Comparison of ENCODE assay signal across 13 cellular contexts in the genomic region with DNA sequence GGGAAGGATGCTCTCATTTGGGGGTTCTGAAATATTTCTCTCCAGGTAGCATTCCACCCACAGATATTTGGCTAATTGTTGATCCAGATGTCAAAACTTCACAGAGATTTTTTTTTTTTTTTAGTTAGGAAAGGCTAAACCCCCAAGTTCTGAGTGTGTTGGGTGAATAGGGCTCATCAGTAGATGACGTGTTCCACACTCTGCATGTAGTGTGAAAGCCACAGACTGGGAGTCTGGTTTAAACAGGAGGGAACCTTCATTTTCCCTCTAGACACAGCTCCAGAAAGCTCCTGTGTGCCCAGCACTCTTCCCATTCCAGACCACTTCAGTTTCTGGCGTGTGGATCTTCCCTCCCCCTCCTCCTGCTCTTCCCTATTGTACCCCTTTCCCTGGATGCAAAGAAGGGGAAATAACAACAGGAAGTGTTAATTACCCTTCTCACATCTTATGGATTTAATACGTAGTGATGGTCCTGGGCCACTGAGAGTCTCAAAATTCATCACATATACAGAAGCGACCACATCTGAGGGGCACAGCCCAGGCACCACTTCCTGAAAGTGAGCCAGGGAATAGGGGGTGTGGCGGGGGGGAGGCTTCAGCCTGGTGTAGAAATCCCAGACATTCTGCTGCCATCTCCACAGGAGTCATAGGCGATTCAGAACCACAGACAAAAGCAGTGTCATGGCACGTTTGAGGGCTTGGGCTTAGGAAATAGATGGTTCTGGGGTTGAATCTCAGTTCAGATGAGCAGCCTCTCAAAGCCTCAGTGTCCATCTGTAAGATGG.
A peak's percentile ranks its signal among the peaks of the same experiment; 100 is the strongest.
DNase-seq lines count a peak whose midpoint lies in the region; ATAC-seq and TF ChIP-seq lines count a peak whose summit lies in the region.
"Had no signal": no experiment of that assay in that cellular context is flagged by ENCODE, and none has a peak within 500 bp of the region (broad histone marks: within the 10 kb centered on the region; RNA-seq: fewer than 3 reads in every experiment).

No MANE protein-coding gene starts in this region.

- no peaks in the 10 kb centered on the region for H3F3A ChIP-seq in neural progenitor cell (ENCODE audit: low read depth)

- TF ChIP-seq CTCF in DND-41 (IDR thresholded peaks at IDR 0.05; ENCODE audit: borderline replicate concordance, extremely low read depth, low read length, poor library complexity, severe bottlenecking) (no peak), neural progenitor cell (IDR thresholded peaks at IDR 0.05) (no peak), GM13977 (IDR thresholded peaks at IDR 0.05; ENCODE audit: extremely low read depth, insufficient read depth, missing control alignments) (no peak)

- H3K36me3 Mint-ChIP-seq in activated T-helper 17 cell treated with anti-CD3 and anti-CD28 coated beads, Interleukin-2, amount 50 U/mL, for 72 hours (ENCODE audit: low read depth) = peaks cover 4% of the 10 kb centered on the region
- peaks cover 4% of the 10 kb centered on the region for H3K36me3 Mint-ChIP-seq in neural progenitor cell

- peak overlapping the region; percentile 49 for H3K27ac Mint-ChIP-seq in activated T-helper 17 cell treated with anti-CD3 and anti-CD28 coated beads, Interleukin-2, amount 50 U/mL, for 72 hours
- H3K27ac Mint-ChIP-seq in neural progenitor cell = peak overlapping the region; percentile 67
- H3K27ac Mint-ChIP-seq: activated naive CD8-positive, alpha-beta T cell treated with anti-CD3 and anti-CD28 coated beads, Interleukin-2, amount 50 U/mL, for 24 hours; CD4-positive, alpha-beta T cell had no signal

- no peaks in the 10 kb centered on the region for H3K27me3 Mint-ChIP-seq in activated T-helper 17 cell treated with anti-CD3 and anti-CD28 coated beads, Interleukin-2, amount 50 U/mL, for 72 hours
- peaks cover 4% of the 10 kb centered on the region for H3K27me3 Mint-ChIP-seq in neural progenitor cell (ENCODE audit: insufficient read depth, low read depth)
- H3K27me3 Mint-ChIP-seq: activated naive CD8-positive, alpha-beta T cell treated with anti-CD3 and anti-CD28 coated beads, Interleukin-2, amount 50 U/mL, for 24 hours; CD4-positive, alpha-beta T cell had no signal

- H3K9me3 ChIP-seq in DND-41 (ENCODE audit: insufficient read depth, low read length, severe bottlenecking) (no peaks in the 10 kb centered on the region), neural progenitor cell (ENCODE audit: low read depth) (no peaks in the 10 kb centered on the region)
- H3K9me3 ChIP-seq: suprapubic skin had no signal

- H3K4me3 Mint-ChIP-seq in activated T-helper 17 cell treated with anti-CD3 and anti-CD28 coated beads, Interleukin-2, amount 50 U/mL, for 72 hours = no peak overlapping the region
- H3K4me3 Mint-ChIP-seq in neural progenitor cell = no peak overlapping the region
- H3K4me3 Mint-ChIP-seq: activated naive CD8-positive, alpha-beta T cell treated with anti-CD3 and anti-CD28 coated beads, Interleukin-2, amount 50 U/mL, for 24 hours; CD4-positive, alpha-beta T cell; nephron progenitor cell had no signal

- peaks cover 10% of the 10 kb centered on the region for H3K4me1 Mint-ChIP-seq in activated T-helper 17 cell treated with anti-CD3 and anti-CD28 coated beads, Interleukin-2, amount 50 U/mL, for 72 hours
- peaks cover 22% of the 10 kb centered on the region for H3K4me1 Mint-ChIP-seq in neural progenitor cell

- no peak overlapping the region for H3K4me3 ChIP-seq in DND-41 (ENCODE audit: low read depth in 1 of 2, low read length in 2 of 2)
- no peak overlapping the region for H3K4me3 ChIP-seq in neural progenitor cell
- H3K4me3 ChIP-seq: suprapubic skin had no signal

- peak; percentile 27 for DNase-seq in DND-41
- peak; percentile 52 for DNase-seq in HT1080 (ENCODE audit: low read depth)
- DNase-seq in neural progenitor cell (ENCODE audit: low spot score) = no peak
- no peak for DNase-seq in GM13977 (ENCODE audit: low spot score)
- DNase-seq in NCI-H1105 treated with DMSO at 0.1 percent for 48 hours (lab: John Stamatoyannopoulos, UW) = no peak
- no peak for DNase-seq in GDM1 (lab: John Stamatoyannopoulos, UW)
- DNase-seq: CD4-positive, alpha-beta T cell; central memory CD4-positive, alpha-beta T cell; SIG-M5 had no signal

- H3K9me3 Mint-ChIP-seq in activated T-helper 17 cell treated with anti-CD3 and anti-CD28 coated beads, Interleukin-2, amount 50 U/mL, for 72 hours = no peaks in the 10 kb centered on the region
- no peaks in the 10 kb centered on the region for H3K9me3 Mint-ChIP-seq in neural progenitor cell
- H3K9me3 Mint-ChIP-seq: activated naive CD8-positive, alpha-beta T cell treated with anti-CD3 and anti-CD28 coated beads, Interleukin-2, amount 50 U/mL, for 24 hours; CD4-positive, alpha-beta T cell; nephron progenitor cell had no signal

- H3K36me3 ChIP-seq in DND-41 (ENCODE audit: insufficient read depth, low read length) = peaks cover 15% of the 10 kb centered on the region; the same call in 1 of the 2 replicates
- no peaks in the 10 kb centered on the region for H3K36me3 ChIP-seq in neural progenitor cell

- no peak overlapping the region for H3K9ac ChIP-seq in DND-41 (ENCODE audit: low read depth, low read length)
- no peak overlapping the region for H3K9ac ChIP-seq in neural progenitor cell

- H3K27ac ChIP-seq in DND-41 (ENCODE audit: low read length) (no peak overlapping the region), neural progenitor cell (no peak overlapping the region)
- H3K27ac ChIP-seq: suprapubic skin had no signal

- H3K27me3 ChIP-seq in DND-41 (ENCODE audit: insufficient read depth, low read length, poor library complexity) (no peaks in the 10 kb centered on the region), neural progenitor cell (no peaks in the 10 kb centered on the region)
- H3K27me3 ChIP-seq: suprapubic skin had no signal

- in situ Hi-C loops in GM13977 (cut with MboI; ENCODE audit: low pct_unique_long_range_greater_than_20kb, low sequenced_read_pairs, unreplicated experiment) = no loop called here

- peak; percentile 71 for ATAC-seq in DND-41 (ENCODE audit: insufficient read depth, low read depth)
- ATAC-seq in activated T-helper 17 cell treated with anti-CD3 and anti-CD28 coated beads, Interleukin-2, amount 50 U/mL, for 72 hours (replicated peaks) = peak; percentile 18
- ATAC-seq: activated naive CD8-positive, alpha-beta T cell treated with anti-CD3 and anti-CD28 coated beads, Interleukin-2, amount 50 U/mL, for 24 hours had no signal

- H4K20me1 ChIP-seq in DND-41 (ENCODE audit: insufficient read depth, low read length) (peaks cover 57% of the 10 kb centered on the region), neural progenitor cell (ENCODE audit: low read depth) (peaks cover 31% of the 10 kb centered on the region)

- H3K4me2 ChIP-seq in DND-41 (ENCODE audit: insufficient read depth, low read length) = no peak overlapping the region
- no peak overlapping the region for H3K4me2 ChIP-seq in neural progenitor cell

- H3K4me1 ChIP-seq in DND-41 (ENCODE audit: insufficient read depth, low read length) (no peaks in the 10 kb centered on the region), neural progenitor cell (no peaks in the 10 kb centered on the region)
- H3K4me1 ChIP-seq: suprapubic skin had no signal

- H2AFZ ChIP-seq in DND-41 (ENCODE audit: low read depth, low read length) (no peak overlapping the region), neural progenitor cell (replicated peaks) (no peak overlapping the region)

- peaks cover 20% of the 10 kb centered on the region; the same call in 1 of the 2 replicates for H3K79me2 ChIP-seq in DND-41 (ENCODE audit: insufficient read depth, low read length)
- no peaks in the 10 kb centered on the region for H3K79me2 ChIP-seq in neural progenitor cell (ENCODE audit: low read depth)

Comparison
In these comparisons a context has a peak if more than half of its experiments do, and no peak if none do; other contexts are left out.
1. DNase-seq: peak in DND-41 (single experiment) and HT1080 (single experiment); none in neural progenitor cell (single experiment), GM13977 (single experiment), NCI-H1105 treated with DMSO at 0.1 percent for 48 hours (single experiment) and GDM1 (single experiment).